ENCODE assay signal across 3 cellular contexts in genomic region chr19:772730-773436, GRCh38.
A peak's percentile ranks its signal among the peaks of the same experiment; 100 is the strongest.
TF ChIP-seq lines count a peak whose summit lies in the region.

No MANE protein-coding gene starts in this region.

TF ChIP-seq in A549, 52 proteins besides CTCF, POLR2A, EP300 and RAD21 (continues in another document):
- TF ChIP-seq ZSCAN20 (CRISPR knock-in tag; IDR thresholded peaks at IDR 0.05) (no peak), POLR2AphosphoS2 (conservative IDR thresholded peaks at IDR 0.05; ENCODE audit: low read length) (no peak), FOSL2 (IDR thresholded peaks at IDR 0.05) (no peak), FOSL2 (CRISPR knock-in tag; IDR thresholded peaks at IDR 0.05) (no peak), RFX5 (IDR thresholded peaks at IDR 0.05) (no peak), SMC3 (IDR thresholded peaks at IDR 0.05) (no peak), HDAC2 (IDR thresholded peaks at IDR 0.05) (peak; percentile 17; the same call in 1 of the 2 replicates), USF2 (IDR thresholded peaks at IDR 0.05) (no peak), RARB (CRISPR knock-in tag; IDR thresholded peaks at IDR 0.05) (no peak), ATOH8 (CRISPR knock-in tag; IDR thresholded peaks at IDR 0.05; ENCODE audit: low read depth) (no peak), RCOR1 (IDR thresholded peaks at IDR 0.05; ENCODE audit: low read depth, low read length) (no peak), KDM1A (IDR thresholded peaks at IDR 0.05; ENCODE audit: low read depth) (peak; percentile 82), JUNB (IDR thresholded peaks at IDR 0.05) (no peak), NFE2L2 (conservative IDR thresholded peaks at IDR 0.05; ENCODE audit: low read length) (no peak), E2F6 (IDR thresholded peaks at IDR 0.05; ENCODE audit: borderline replicate concordance, low read depth) (no peak), TP53 (CRISPR knock-in tag; IDR thresholded peaks at IDR 0.05) (no peak), CEBPB (IDR thresholded peaks at IDR 0.05) (no peak), NR3C1 (IDR thresholded peaks at IDR 0.05) (no peak), CHD4 (IDR thresholded peaks at IDR 0.05; ENCODE audit: borderline replicate concordance) (peak; percentile 88; the same call in 1 of the 2 replicates), ESRRA (IDR thresholded peaks at IDR 0.05; ENCODE audit: borderline replicate concordance, low read length) (no peak), FOXS1 (CRISPR knock-in tag; IDR thresholded peaks at IDR 0.05) (no peak), CHD2 (IDR thresholded peaks at IDR 0.05; ENCODE audit: low read length, partially characterized antibody) (no peak)

TF ChIP-seq in GM23338, 12 proteins besides CTCF, POLR2A, EP300 and RAD21 (continues in another document):
- TF ChIP-seq CREB1 (CRISPR knock-in tag; IDR thresholded peaks at IDR 0.05; ENCODE audit: low read depth) (no peak), ZNF462 (CRISPR knock-in tag; IDR thresholded peaks at IDR 0.05) (no peak), NANOG (IDR thresholded peaks at IDR 0.05; ENCODE audit: borderline replicate concordance) (no peak), ZNF114 (CRISPR knock-in tag; IDR thresholded peaks at IDR 0.05) (no peak), POLR2AphosphoS5 (IDR thresholded peaks at IDR 0.05; ENCODE audit: low read depth) (no peak), ETS1 (IDR thresholded peaks at IDR 0.05) (no peak), ZNF331 (CRISPR knock-in tag; IDR thresholded peaks at IDR 0.05; ENCODE audit: low read depth) (no peak), STAT1 (IDR thresholded peaks at IDR 0.05; ENCODE audit: unreplicated experiment) (no peak)

TF ChIP-seq in HepG2, 621 proteins besides CTCF, POLR2A, EP300 and RAD21:
- peak; percentile 58; the same call in 1 of the 2 replicates for TF ChIP-seq CHD4 (IDR thresholded peaks at IDR 0.05; ENCODE audit: borderline replicate concordance, low read length)
- TF ChIP-seq ZNF552 (CRISPR knock-in tag; IDR thresholded peaks at IDR 0.05; ENCODE audit: borderline replicate concordance) = no peak
- peak; percentile 37; the same call in 1 of the 2 replicates for TF ChIP-seq ZNF768 (CRISPR knock-in tag; IDR thresholded peaks at IDR 0.05)
- TF ChIP-seq FOSL1 (CRISPR knock-in tag; IDR thresholded peaks at IDR 0.05; ENCODE audit: borderline replicate concordance) = no peak
- 0 out of 2 replicates have a peak, but pooled peaks have one; percentile 43 for TF ChIP-seq RFX5 (IDR thresholded peaks at IDR 0.05; ENCODE audit: low read depth, low read length)
- TF ChIP-seq ZNF274 (CRISPR knock-in tag; IDR thresholded peaks at IDR 0.05) = no peak
- TF ChIP-seq THAP11 (CRISPR knock-in tag; IDR thresholded peaks at IDR 0.05) = no peak
- TF ChIP-seq ADNP (CRISPR knock-in tag; IDR thresholded peaks at IDR 0.05) = peak; percentile 60; the same call in 1 of the 2 replicates
- no peak for TF ChIP-seq MAZ (IDR thresholded peaks at IDR 0.05; ENCODE audit: borderline replicate concordance, low read depth, low read length)
- peak; percentile 12; the same call in 1 of the 2 replicates for TF ChIP-seq MAZ (CRISPR knock-in tag; IDR thresholded peaks at IDR 0.05; ENCODE audit: low read depth)
- TF ChIP-seq GTF2F1 (IDR thresholded peaks at IDR 0.05; ENCODE audit: low read length) = no peak
- peak; percentile 13; the same call in 1 of the 2 replicates for TF ChIP-seq ZNF263 (CRISPR knock-in tag; IDR thresholded peaks at IDR 0.05)
- TF ChIP-seq ZSCAN25 (CRISPR knock-in tag; IDR thresholded peaks at IDR 0.05) = 0 out of 2 replicates have a peak, but pooled peaks have one; percentile 21
- no peak for TF ChIP-seq PLRG1 (conservative IDR thresholded peaks at IDR 0.05)
- peak; percentile 95 for TF ChIP-seq ZNF629 (CRISPR knock-in tag; conservative IDR thresholded peaks at IDR 0.05)
- peak; percentile 64 for TF ChIP-seq ZMYM3 (CRISPR knock-in tag; IDR thresholded peaks at IDR 0.05)
- peak; percentile 43 for TF ChIP-seq ZNF687 (CRISPR knock-in tag; IDR thresholded peaks at IDR 0.05)
